Comparison of ENCODE assay signal across 15 cellular contexts in the genomic region with DNA sequence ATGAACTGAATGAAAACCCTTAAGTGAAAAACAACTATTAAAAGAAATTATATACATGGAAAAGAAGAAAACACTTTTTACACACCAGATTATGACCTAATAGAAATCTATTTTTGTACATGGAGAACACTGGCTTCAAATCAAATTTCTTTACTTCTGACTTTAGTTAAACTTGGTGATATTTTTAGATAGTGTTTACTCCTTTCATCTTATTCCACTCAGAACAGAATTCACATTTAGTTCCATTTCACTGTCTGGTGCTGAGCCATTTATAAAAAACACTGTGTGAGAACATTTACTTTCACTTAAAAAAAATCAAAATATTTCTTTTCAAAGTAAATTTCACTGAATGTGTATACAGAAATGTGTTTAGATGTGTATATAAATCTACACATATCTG.
DNase-seq lines count a peak whose midpoint lies in the region; ATAC-seq, FAIRE-seq and TF ChIP-seq lines count a peak whose summit lies in the region.
"Had no signal": no experiment of that assay in that cellular context is flagged by ENCODE, and none has a peak within 500 bp of the region (broad histone marks: within the 10 kb centered on the region; RNA-seq: fewer than 3 reads in every experiment).

No MANE protein-coding gene starts in this region.

- TF ChIP-seq CTCF in SK-N-SH (IDR thresholded peaks at IDR 0.05) (no peak), gastroesophageal sphincter (IDR thresholded peaks at IDR 0.05) (no peak), uterus (IDR thresholded peaks at IDR 0.05) (no peak)

- no peak overlapping the region for H2AFZ ChIP-seq in SK-N-SH (ENCODE audit: low read depth)
- H2AFZ ChIP-seq: PC-9 had no signal

- H3K4me2 ChIP-seq in SK-N-SH, result no peak overlapping the region
- H3K4me2 ChIP-seq: BLaER1 treated with 17β-estradiol and CSF1 and Interleukin-3, amounts not matched to agents 10 nM and 100 nM; PC-9 had no signal

- TF ChIP-seq EP300 in SK-N-SH (IDR thresholded peaks at IDR 0.05; ENCODE audit: borderline replicate concordance in 1 of 2, low read depth in 1 of 2, low read length in 1 of 2) (no peak), gastroesophageal sphincter (IDR thresholded peaks at IDR 0.05) (no peak)

- FAIRE-seq in GM19239 (lab: Jason Lieb, UNC), result no peak

- DNase-seq in SK-N-SH, result no peak
- no peak for DNase-seq in sciatic nerve (ENCODE audit: low spot score)
- DNase-seq in uterus, result no peak
- no peak for DNase-seq in occipital lobe (lab: John Stamatoyannopoulos, UW)
- no peak for DNase-seq in GM19239 (ENCODE audit: insufficient read length, low spot score)
- DNase-seq: Karpas-422, MM.1S, NCI-H187, NCI-H774, PC-9 had no signal

- peaks cover 9% of the 10 kb centered on the region for H3K79me2 ChIP-seq in SK-N-SH (ENCODE audit: insufficient read depth)

- no peak for ATAC-seq in SK-N-SH treated with all-trans-retinoic acid at 6 μM for 48 hours
- ATAC-seq in gastroesophageal sphincter, result peak; percentile 83
- ATAC-seq in sciatic nerve, result peak; percentile 55
- no peak for ATAC-seq in HG03175 (IDR thresholded peaks at IDR 0.05; ENCODE audit: unreplicated experiment)

- POLR2A ChIA-PET in SK-N-SH (lab: Yijun Ruan, JAX), result no interaction called here

- intact Hi-C loops in sciatic nerve (cut with DNase I), result no loop called here
- intact Hi-C loops in uterus (cut with DNase I; ENCODE audit: low total_unique reads), result no loop called here

- no peaks in the 10 kb centered on the region for H3K27me3 ChIP-seq in SK-N-SH (ENCODE audit: insufficient read depth)
- no peaks in the 10 kb centered on the region for H3K27me3 ChIP-seq in gastroesophageal sphincter
- H3K27me3 ChIP-seq in uterus, result no peaks in the 10 kb centered on the region
- H3K27me3 ChIP-seq: BLaER1 treated with 17β-estradiol and CSF1 and Interleukin-3, amounts not matched to agents 10 nM and 100 nM had no signal

- H4K20me1 ChIP-seq in SK-N-SH (ENCODE audit: insufficient read depth), result no peaks in the 10 kb centered on the region; the same call in 1 of the 2 replicates
- H4K20me1 ChIP-seq: BLaER1 treated with 17β-estradiol and CSF1 and Interleukin-3, amounts not matched to agents 10 nM and 100 nM had no signal

- H3K9me2 ChIP-seq in SK-N-SH, result no peaks in the 10 kb centered on the region; the same call in 1 of the 2 replicates

- peaks cover 17% of the 10 kb centered on the region for H3F3A ChIP-seq in SK-N-SH (replicated peaks; ENCODE audit: insufficient read depth)

- no peaks in the 10 kb centered on the region for H3K9me3 ChIP-seq in SK-N-SH
- no peaks in the 10 kb centered on the region for H3K9me3 ChIP-seq in gastroesophageal sphincter
- H3K9me3 ChIP-seq in uterus, result no peaks in the 10 kb centered on the region
- H3K9me3 ChIP-seq: BLaER1 treated with 17β-estradiol and CSF1 and Interleukin-3, amounts not matched to agents 10 nM and 100 nM had no signal

- TF ChIP-seq RAD21 in SK-N-SH (IDR thresholded peaks at IDR 0.05; ENCODE audit: low read length), result no peak

- H3K4me3 ChIP-seq in SK-N-SH (ENCODE audit: low read depth in 2 of 2, low read length in 1 of 2) (no peak overlapping the region), gastroesophageal sphincter (no peak overlapping the region), uterus (no peak overlapping the region)
- H3K4me3 ChIP-seq: BLaER1 treated with 17β-estradiol and CSF1 and Interleukin-3, amounts not matched to agents 10 nM and 100 nM; PC-9 had no signal

- H3K36me3 ChIP-seq in SK-N-SH (replicated peaks in 1 of 2; ENCODE audit: control insufficient read depth in 1 of 2, insufficient read depth in 2 of 2, low read length in 1 of 2) (peaks cover 83 to 97% of the 10 kb centered on the region in 2 experiments), gastroesophageal sphincter (peaks cover 0 to 47% of the 10 kb centered on the region in 2 donors), uterus (no peaks in the 10 kb centered on the region)

- H3K27ac ChIP-seq in SK-N-SH (ENCODE audit: low read depth in 2 of 2, low read length in 1 of 2) (peak overlapping the region; percentile 25 to 28; a peak in 1 of 4 replicates), gastroesophageal sphincter (peak overlapping the region; percentile 78 to 88 (median 84)), uterus (peak overlapping the region; percentile 78 to 100)
- H3K27ac ChIP-seq: 22Rv1; BLaER1 treated with 17β-estradiol and CSF1 and Interleukin-3, amounts not matched to agents 10 nM and 100 nM; PC-9 had no signal

- H3K9ac ChIP-seq in SK-N-SH, result no peak overlapping the region
- H3K9ac ChIP-seq: BLaER1 treated with 17β-estradiol and CSF1 and Interleukin-3, amounts not matched to agents 10 nM and 100 nM had no signal

- H3K4me1 ChIP-seq in SK-N-SH (ENCODE audit: control insufficient read depth in 1 of 2, insufficient read depth in 2 of 2, low read depth in 1 of 2, low read length in 1 of 2) (no peaks in the 10 kb centered on the region; a peak in 2 of 4 replicates), gastroesophageal sphincter (peaks cover 8 to 82% (median 34%) of the 10 kb centered on the region in 3 donors), uterus (peaks cover 4 to 32% of the 10 kb centered on the region in 2 donors)
- H3K4me1 ChIP-seq: BLaER1 treated with 17β-estradiol and CSF1 and Interleukin-3, amounts not matched to agents 10 nM and 100 nM had no signal

- TF ChIP-seq POLR2A in gastroesophageal sphincter (IDR thresholded peaks at IDR 0.05), result no peak
- TF ChIP-seq POLR2A in uterus (IDR thresholded peaks at IDR 0.05), result no peak

- CTCF ChIA-PET in SK-N-SH (lab: Yijun Ruan, JAX), result interaction anchor here (0.9 to 1.8 kb wide), 2 partner anchors 14 to 90 kb away, joined by 4 to 5 read pairs; no protein-coding TSS in a partner anchor

TF ChIP-seq in SK-N-SH, 30 proteins besides CTCF, POLR2A, EP300 and RAD21:
- TF ChIP-seq RCOR1 (IDR thresholded peaks at IDR 0.05; ENCODE audit: low read length) (no peak), YY1 (IDR thresholded peaks at IDR 0.05; ENCODE audit: low read depth) (no peak), CHD2 (IDR thresholded peaks at IDR 0.05; ENCODE audit: low read length, partially characterized antibody) (no peak)
- TF ChIP-seq, protein P1, sequence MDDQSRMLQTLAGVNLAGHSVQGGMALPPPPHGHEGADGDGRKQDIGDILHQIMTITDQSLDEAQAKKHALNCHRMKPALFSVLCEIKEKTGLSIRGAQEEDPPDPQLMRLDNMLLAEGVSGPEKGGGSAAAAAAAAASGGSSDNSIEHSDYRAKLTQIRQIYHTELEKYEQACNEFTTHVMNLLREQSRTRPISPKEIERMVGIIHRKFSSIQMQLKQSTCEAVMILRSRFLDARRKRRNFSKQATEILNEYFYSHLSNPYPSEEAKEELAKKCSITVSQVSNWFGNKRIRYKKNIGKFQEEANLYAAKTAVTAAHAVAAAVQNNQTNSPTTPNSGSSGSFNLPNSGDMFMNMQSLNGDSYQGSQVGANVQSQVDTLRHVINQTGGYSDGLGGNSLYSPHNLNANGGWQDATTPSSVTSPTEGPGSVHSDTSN (IDR thresholded peaks at IDR 0.05), result no peak
TF ChIP-seq in SK-N-SH: peak in this region for 0.

TF ChIP-seq in SK-N-SH treated with all-trans-retinoic acid at 6 μM for 48 hours, 23 proteins besides CTCF, POLR2A, EP300 and RAD21:
- TF ChIP-seq, protein P2, sequence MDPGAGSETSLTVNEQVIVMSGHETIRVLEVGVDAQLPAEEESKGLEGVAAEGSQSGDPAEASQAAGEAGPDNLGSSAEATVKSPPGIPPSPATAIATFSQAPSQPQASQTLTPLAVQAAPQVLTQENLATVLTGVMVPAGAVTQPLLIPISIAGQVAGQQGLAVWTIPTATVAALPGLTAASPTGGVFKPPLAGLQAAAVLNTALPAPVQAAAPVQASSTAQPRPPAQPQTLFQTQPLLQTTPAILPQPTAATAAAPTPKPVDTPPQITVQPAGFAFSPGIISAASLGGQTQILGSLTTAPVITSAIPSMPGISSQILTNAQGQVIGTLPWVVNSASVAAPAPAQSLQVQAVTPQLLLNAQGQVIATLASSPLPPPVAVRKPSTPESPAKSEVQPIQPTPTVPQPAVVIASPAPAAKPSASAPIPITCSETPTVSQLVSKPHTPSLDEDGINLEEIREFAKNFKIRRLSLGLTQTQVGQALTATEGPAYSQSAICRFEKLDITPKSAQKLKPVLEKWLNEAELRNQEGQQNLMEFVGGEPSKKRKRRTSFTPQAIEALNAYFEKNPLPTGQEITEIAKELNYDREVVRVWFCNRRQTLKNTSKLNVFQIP (CRISPR knock-in tag; IDR thresholded peaks at IDR 0.05; ENCODE audit: borderline replicate concordance, low read depth), result no peak
- TF ChIP-seq ZFP3 (CRISPR knock-in tag; IDR thresholded peaks at IDR 0.05), result no peak
- TF ChIP-seq PPARA (CRISPR knock-in tag; IDR thresholded peaks at IDR 0.05; ENCODE audit: borderline replicate concordance), result no peak
- TF ChIP-seq ISL1 (CRISPR knock-in tag; IDR thresholded peaks at IDR 0.05), result no peak
- no peak for TF ChIP-seq ZNF70 (CRISPR knock-in tag; IDR thresholded peaks at IDR 0.05)
- TF ChIP-seq TOX (CRISPR knock-in tag; IDR thresholded peaks at IDR 0.05; ENCODE audit: borderline replicate concordance), result no peak
- no peak for TF ChIP-seq OSR1 (CRISPR knock-in tag; IDR thresholded peaks at IDR 0.05)
- no peak for TF ChIP-seq ZNF565 (CRISPR knock-in tag; conservative IDR thresholded peaks at IDR 0.05; ENCODE audit: low read depth)
- TF ChIP-seq RARB (CRISPR knock-in tag; IDR thresholded peaks at IDR 0.05), result no peak
- TF ChIP-seq ESRRG (CRISPR knock-in tag; IDR thresholded peaks at IDR 0.05), result no peak
- no peak for TF ChIP-seq ZNF8 (CRISPR knock-in tag; IDR thresholded peaks at IDR 0.05)
- TF ChIP-seq ARNTL (CRISPR knock-in tag; IDR thresholded peaks at IDR 0.05; ENCODE audit: borderline replicate concordance, low read depth), result no peak

Comparison
In these comparisons a context has a peak if more than half of its experiments do, and no peak if none do; other contexts are left out.
1. H3K27ac ChIP-seq: peak in every context shown above with its lines; median percentile 89 in uterus; 84 in gastroesophageal sphincter; 26 in SK-N-SH.
2. ATAC-seq: peak in gastroesophageal sphincter (single experiment) and sciatic nerve (single experiment); none in SK-N-SH treated with all-trans-retinoic acid at 6 μM for 48 hours (single experiment) and HG03175 (single experiment).